18 cellular contexts compared by ENCODE assay signal in genomic region chr10:95035343-95036283, GRCh38. TPM values are rescaled to one million over a fixed set of nuclear protein-coding genes. Genes with fewer than 3 reads are reported as not detected.
DNase-seq lines count a peak whose midpoint lies in the region; ATAC-seq and TF ChIP-seq lines count a peak whose summit lies in the region.
"Had no signal": no experiment of that assay in that cellular context is flagged by ENCODE, and none has a peak within 500 bp of the region (broad histone marks: within the 10 kb centered on the region; RNA-seq: fewer than 3 reads in every experiment).

No MANE protein-coding gene starts in this region.

- H3K4me3 Mint-ChIP-seq in glutamatergic neuron (ENCODE audit: unreplicated experiment): no peak overlapping the region
- H3K4me3 Mint-ChIP-seq: T-helper 17 cell had no signal

- H3K27me3 Mint-ChIP-seq in glutamatergic neuron (ENCODE audit: unreplicated experiment): no peaks in the 10 kb centered on the region
- H3K27me3 Mint-ChIP-seq: T-helper 17 cell had no signal

- no peak overlapping the region for H3K4me3 ChIP-seq in left ventricle myocardium inferior
- H3K4me3 ChIP-seq: GM12878, HAP-1 had no signal

- H3K36me3 ChIP-seq in left ventricle myocardium inferior: no peaks in the 10 kb centered on the region
- H3K36me3 ChIP-seq: HAP-1 had no signal

- ATAC-seq in left lobe of liver (peak; percentile 36), GM21576 (IDR thresholded peaks at IDR 0.05; ENCODE audit: unreplicated experiment) (no peak)
- ATAC-seq: GM12878, T-helper 17 cell had no signal

- no peaks in the 10 kb centered on the region for H3K4me1 Mint-ChIP-seq in glutamatergic neuron (ENCODE audit: low read depth, unreplicated experiment)
- H3K4me1 Mint-ChIP-seq: T-helper 17 cell had no signal

- H3K9me3 ChIP-seq in left ventricle myocardium inferior (replicated peaks): no peaks in the 10 kb centered on the region
- H3K9me3 ChIP-seq: HAP-1 had no signal

- no peak overlapping the region for H3K27ac Mint-ChIP-seq in glutamatergic neuron (ENCODE audit: unreplicated experiment)
- H3K27ac Mint-ChIP-seq: T-helper 17 cell had no signal

- H3K27me3 ChIP-seq in left ventricle myocardium inferior (ENCODE audit: low read depth): no peaks in the 10 kb centered on the region

- intact Hi-C loops in left ventricle myocardium inferior (cut with micrococcal nuclease): no loop called here

- H3K9me3 Mint-ChIP-seq in glutamatergic neuron (ENCODE audit: unreplicated experiment): no peaks in the 10 kb centered on the region

- DNase-seq in DMS53 treated with DMSO at 0.1 percent for 48 hours (lab: John Stamatoyannopoulos, UW; ENCODE audit: unreplicated experiment) (peak; percentile 89), NCI-H510A (lab: John Stamatoyannopoulos, UW) (peak; percentile 79), left lobe of liver (ENCODE audit: low spot score) (peak; percentile 47), ureter (ENCODE audit: low spot score) (peak; percentile 43), glutamatergic neuron (no peak), left ventricle myocardium inferior (no peak)
- DNase-seq: C1 segment of cervical spinal cord, COR-L47, DMS79, KBM-7, NCI-H1436 treated with DMSO at 0.1 percent for 48 hours, NCI-H69, SHP77, T-helper 17 cell had no signal

- H3K4me1 ChIP-seq in left ventricle myocardium inferior: no peaks in the 10 kb centered on the region
- H3K4me1 ChIP-seq: HAP-1 had no signal

- H3K27ac ChIP-seq in left ventricle myocardium inferior (replicated peaks): no peak overlapping the region

- H3K36me3 Mint-ChIP-seq in glutamatergic neuron (ENCODE audit: unreplicated experiment): no peaks in the 10 kb centered on the region

- TF ChIP-seq CTCF in glutamatergic neuron (IDR thresholded peaks at IDR 0.05; ENCODE audit: partially characterized antibody, unreplicated experiment) (no peak), left ventricle myocardium inferior (IDR thresholded peaks at IDR 0.05; ENCODE audit: borderline replicate concordance) (no peak)

RNA-seq across cellular contexts. Expression of gene CYP2C8, which starts 33.7 kb away (rescaled TPM):
- total RNA-seq in left lobe of liver (1,524 TPM), ureter (1.6 TPM), glutamatergic neuron (ENCODE audit: unreplicated experiment) (3.2 TPM), left ventricle myocardium inferior (not detected)
- total RNA-seq: G401 had no signal

Comparison
In these comparisons a context has a peak if more than half of its experiments do, and no peak if none do; other contexts are left out.
1. DNase-seq: peak in DMS53 treated with DMSO at 0.1 percent for 48 hours (single experiment), NCI-H510A (single experiment), left lobe of liver (single experiment) and ureter (single experiment); none in glutamatergic neuron (single experiment) and left ventricle myocardium inferior (single experiment).
2. RNA of gene CYP2C8, which starts 33.7 kb away (total RNA-seq): 1,524 TPM in left lobe of liver (single experiment); 3.2 TPM in glutamatergic neuron (single experiment), 1.6 TPM in ureter (single experiment) and not detected in left ventricle myocardium inferior (single experiment); every median in the first group is over 100 times any median in the second.